In genomic region chr7:12518920-12519681, GRCh38 we compare ENCODE assay signal across 9 cellular contexts. TPM values are rescaled to one million over a fixed set of nuclear protein-coding genes. Genes with fewer than 3 reads are reported as not detected.
DNase-seq lines count a peak whose midpoint lies in the region; ATAC-seq and TF ChIP-seq lines count a peak whose summit lies in the region.
"Had no signal": no experiment of that assay in that cellular context is flagged by ENCODE, and none has a peak within 500 bp of the region (broad histone marks: within the 10 kb centered on the region; RNA-seq: fewer than 3 reads in every experiment).

No MANE protein-coding gene starts in this region.

- ATAC-seq in GM21528 (IDR thresholded peaks at IDR 0.05; ENCODE audit: low FRiP score, unreplicated experiment) (peak; percentile 95), HG03565 (IDR thresholded peaks at IDR 0.05; ENCODE audit: unreplicated experiment) (peak; percentile 94), upper lobe of left lung (ENCODE audit: low FRiP score in 2 of 2) (no peak)

- POLR2A ChIA-PET in activated CD4-positive, alpha-beta T cell treated with anti-CD3 and anti-CD28 coated beads, Interleukin-2, amount 10 ng/mL, durations not matched to agents 7 days and 5 days (lab: Charles Lee), result no interaction called here

- H3K36me3 Mint-ChIP-seq in neural progenitor cell, result peaks cover 3% of the 10 kb centered on the region
- peaks cover 1% of the 10 kb centered on the region for H3K36me3 Mint-ChIP-seq in activated CD4-positive, alpha-beta T cell treated with anti-CD3 and anti-CD28 coated beads, Interleukin-2, amount 10 ng/mL, durations not matched to agents 7 days and 5 days (ENCODE audit: low read depth)

- H3K9me3 Mint-ChIP-seq in neural progenitor cell, result peaks cover 25% of the 10 kb centered on the region
- peaks cover 7% of the 10 kb centered on the region for H3K9me3 Mint-ChIP-seq in activated CD4-positive, alpha-beta T cell treated with anti-CD3 and anti-CD28 coated beads, Interleukin-2, amount 10 ng/mL, durations not matched to agents 7 days and 5 days

- no peaks in the 10 kb centered on the region for H3K4me1 ChIP-seq in adipocyte (ENCODE audit: control insufficient read depth, insufficient read depth, low read length)
- no peaks in the 10 kb centered on the region for H3K4me1 ChIP-seq in neural progenitor cell
- no peaks in the 10 kb centered on the region for H3K4me1 ChIP-seq in upper lobe of left lung

- H3K27ac Mint-ChIP-seq in neural progenitor cell, result no peak overlapping the region
- H3K27ac Mint-ChIP-seq in activated CD4-positive, alpha-beta T cell treated with anti-CD3 and anti-CD28 coated beads, Interleukin-2, amount 10 ng/mL, durations not matched to agents 7 days and 5 days, result no peak overlapping the region
- H3K27ac Mint-ChIP-seq: activated B cell treated with CpG ODN at 0.5 μM for 24 hours had no signal

- no peaks in the 10 kb centered on the region for H3K4me1 Mint-ChIP-seq in neural progenitor cell
- H3K4me1 Mint-ChIP-seq in activated CD4-positive, alpha-beta T cell treated with anti-CD3 and anti-CD28 coated beads, Interleukin-2, amount 10 ng/mL, durations not matched to agents 7 days and 5 days, result no peaks in the 10 kb centered on the region
- H3K4me1 Mint-ChIP-seq: activated B cell treated with CpG ODN at 0.5 μM for 24 hours had no signal

- no peaks in the 10 kb centered on the region for H3F3A ChIP-seq in neural progenitor cell (ENCODE audit: low read depth)

- no peak for TF ChIP-seq EP300 in upper lobe of left lung (IDR thresholded peaks at IDR 0.05)

- H4K20me1 ChIP-seq in neural progenitor cell (ENCODE audit: low read depth), result no peaks in the 10 kb centered on the region

- TF ChIP-seq CTCF in GM12874 (IDR thresholded peaks at IDR 0.05; ENCODE audit: insufficient read depth, low read depth, low read length), result peak; percentile 84
- TF ChIP-seq CTCF in neural progenitor cell (IDR thresholded peaks at IDR 0.05), result peak; percentile 68
- peak in 2 of 6 experiments; percentile 10 to 35 for TF ChIP-seq CTCF in upper lobe of left lung (IDR thresholded peaks at IDR 0.05)

- H3K9me3 ChIP-seq in adipocyte (ENCODE audit: control insufficient read depth, low read length) (peaks cover 5% of the 10 kb centered on the region), neural progenitor cell (ENCODE audit: low read depth) (no peaks in the 10 kb centered on the region), upper lobe of left lung (peaks cover 0 to 3% (median 0%) of the 10 kb centered on the region in 4 donors)

- no peak overlapping the region for H3K4me3 Mint-ChIP-seq in neural progenitor cell
- H3K4me3 Mint-ChIP-seq in activated CD4-positive, alpha-beta T cell treated with anti-CD3 and anti-CD28 coated beads, Interleukin-2, amount 10 ng/mL, durations not matched to agents 7 days and 5 days, result no peak overlapping the region
- H3K4me3 Mint-ChIP-seq: activated B cell treated with CpG ODN at 0.5 μM for 24 hours had no signal

- H3K36me3 ChIP-seq in adipocyte (ENCODE audit: control insufficient read depth, insufficient read depth, low read length, severe bottlenecking) (no peaks in the 10 kb centered on the region), neural progenitor cell (no peaks in the 10 kb centered on the region), upper lobe of left lung (no peaks in the 10 kb centered on the region)

- WGBS in upper lobe of left lung, 2 donors, result 84% methylated on average over 2 of the region's 2 CpGs; no CpG with 5 or more reads in 1 of the 2 donors

- H3K4me3 ChIP-seq in adipocyte (ENCODE audit: low read length), result no peak overlapping the region
- H3K4me3 ChIP-seq in neural progenitor cell, result no peak overlapping the region
- H3K4me3 ChIP-seq in upper lobe of left lung, result no peak overlapping the region

- H3K27me3 Mint-ChIP-seq in neural progenitor cell (ENCODE audit: insufficient read depth, low read depth), result peaks cover 6% of the 10 kb centered on the region
- H3K27me3 Mint-ChIP-seq in activated CD4-positive, alpha-beta T cell treated with anti-CD3 and anti-CD28 coated beads, Interleukin-2, amount 10 ng/mL, durations not matched to agents 7 days and 5 days, result peaks cover 26% of the 10 kb centered on the region

- no peak overlapping the region for H3K4me2 ChIP-seq in neural progenitor cell

- no peak for TF ChIP-seq POLR2A in upper lobe of left lung (IDR thresholded peaks at IDR 0.05)

- H3K79me2 ChIP-seq in neural progenitor cell (ENCODE audit: low read depth), result no peaks in the 10 kb centered on the region

- H3K27ac ChIP-seq in neural progenitor cell (no peak overlapping the region), upper lobe of left lung (no peak overlapping the region)

- H3K9ac ChIP-seq in adipocyte (ENCODE audit: low read length), result no peak overlapping the region
- no peak overlapping the region for H3K9ac ChIP-seq in neural progenitor cell

- peak; percentile 15 for DNase-seq in adipocyte (ENCODE audit: low read depth)
- DNase-seq in neural progenitor cell (ENCODE audit: low spot score), result peak; percentile 54
- no peak for DNase-seq in upper lobe of left lung
- DNase-seq in activated CD8-positive, alpha-beta memory T cell treated with anti-CD3 and anti-CD28 coated beads, Interleukin-2, amount 50 U/mL, for 4 hours, result no peak
- no peak for DNase-seq in activated CD4-positive, alpha-beta T cell treated with anti-CD3 and anti-CD28 coated beads, Interleukin-2, amount 10 ng/mL, durations not matched to agents 7 days and 5 days
- DNase-seq: activated B cell treated with CpG ODN at 0.5 μM for 24 hours had no signal

- no peaks in the 10 kb centered on the region for H3K27me3 ChIP-seq in adipocyte (replicated peaks; ENCODE audit: control insufficient read depth, insufficient read depth, low read length)
- no peaks in the 10 kb centered on the region for H3K27me3 ChIP-seq in neural progenitor cell
- H3K27me3 ChIP-seq in upper lobe of left lung, result peaks cover 0 to 4% (median 0%) of the 10 kb centered on the region in 4 donors

- peak overlapping the region; percentile 63 for H2AFZ ChIP-seq in neural progenitor cell (replicated peaks)

- CTCF ChIA-PET in activated CD4-positive, alpha-beta T cell treated with anti-CD3 and anti-CD28 coated beads, Interleukin-2, amount 10 ng/mL, durations not matched to agents 7 days and 5 days (lab: Charles Lee), result no interaction called here

RNA-seq across cellular contexts. Expression of gene SCIN, which starts 51.4 kb away (rescaled TPM):
- not detected in 2 replicates for total RNA-seq in neural progenitor cell (ENCODE audit: low replicate concordance)
- total RNA-seq in upper lobe of left lung, result 10 to 100 TPM in 5 of 6 donors, 1 to 10 TPM in 1; 9.3 to 19.6 (median 15.0) TPM
- 1 to 10 TPM; 1.6 to 1.7 TPM for total RNA-seq in activated CD4-positive, alpha-beta T cell treated with anti-CD3 and anti-CD28 coated beads, Interleukin-2, amount 10 ng/mL, durations not matched to agents 7 days and 5 days
- total RNA-seq: activated B cell treated with CpG ODN at 0.5 μM for 24 hours had no signal

Comparison
In these comparisons a context has a peak if more than half of its experiments do, and no peak if none do; other contexts are left out.
1. ATAC-seq: peak in GM21528 (single experiment) and HG03565 (single experiment); none in upper lobe of left lung (0 of 2).
2. DNase-seq: peak in adipocyte (single experiment) and neural progenitor cell (single experiment); none in upper lobe of left lung (0 of 2), activated CD8-positive, alpha-beta memory T cell treated with anti-CD3 and anti-CD28 coated beads, Interleukin-2, amount 50 U/mL, for 4 hours (single experiment) and activated CD4-positive, alpha-beta T cell treated with anti-CD3 and anti-CD28 coated beads, Interleukin-2, amount 10 ng/mL, durations not matched to agents 7 days and 5 days (single experiment).